ENCODE assay signal across 2 cellular contexts in genomic region chr10:99979066-99979685, GRCh38.
TF ChIP-seq lines count a peak whose summit lies in the region.

No MANE protein-coding gene starts in this region.

TF ChIP-seq in SK-N-SH, 30 proteins besides CTCF, POLR2A, EP300 and RAD21 (continued from another document):
- TF ChIP-seq REST (IDR thresholded peaks at IDR 0.05; ENCODE audit: low read depth, low read length) (no peak), GABPA (IDR thresholded peaks at IDR 0.05; ENCODE audit: low read depth) (no peak), MEF2A (IDR thresholded peaks at IDR 0.05; ENCODE audit: borderline replicate concordance, low read depth) (no peak), NFIC (IDR thresholded peaks at IDR 0.05; ENCODE audit: borderline replicate concordance) (no peak), TEAD4 (IDR thresholded peaks at IDR 0.05; ENCODE audit: borderline replicate concordance, insufficient read depth) (no peak), RCOR1 (IDR thresholded peaks at IDR 0.05; ENCODE audit: low read length) (no peak), MAX (IDR thresholded peaks at IDR 0.05; ENCODE audit: low read depth) (no peak)

TF ChIP-seq in SK-N-SH treated with all-trans-retinoic acid at 6 μM for 48 hours, 23 proteins besides CTCF, POLR2A, EP300 and RAD21 (continued from another document):
- TF ChIP-seq, protein P1, sequence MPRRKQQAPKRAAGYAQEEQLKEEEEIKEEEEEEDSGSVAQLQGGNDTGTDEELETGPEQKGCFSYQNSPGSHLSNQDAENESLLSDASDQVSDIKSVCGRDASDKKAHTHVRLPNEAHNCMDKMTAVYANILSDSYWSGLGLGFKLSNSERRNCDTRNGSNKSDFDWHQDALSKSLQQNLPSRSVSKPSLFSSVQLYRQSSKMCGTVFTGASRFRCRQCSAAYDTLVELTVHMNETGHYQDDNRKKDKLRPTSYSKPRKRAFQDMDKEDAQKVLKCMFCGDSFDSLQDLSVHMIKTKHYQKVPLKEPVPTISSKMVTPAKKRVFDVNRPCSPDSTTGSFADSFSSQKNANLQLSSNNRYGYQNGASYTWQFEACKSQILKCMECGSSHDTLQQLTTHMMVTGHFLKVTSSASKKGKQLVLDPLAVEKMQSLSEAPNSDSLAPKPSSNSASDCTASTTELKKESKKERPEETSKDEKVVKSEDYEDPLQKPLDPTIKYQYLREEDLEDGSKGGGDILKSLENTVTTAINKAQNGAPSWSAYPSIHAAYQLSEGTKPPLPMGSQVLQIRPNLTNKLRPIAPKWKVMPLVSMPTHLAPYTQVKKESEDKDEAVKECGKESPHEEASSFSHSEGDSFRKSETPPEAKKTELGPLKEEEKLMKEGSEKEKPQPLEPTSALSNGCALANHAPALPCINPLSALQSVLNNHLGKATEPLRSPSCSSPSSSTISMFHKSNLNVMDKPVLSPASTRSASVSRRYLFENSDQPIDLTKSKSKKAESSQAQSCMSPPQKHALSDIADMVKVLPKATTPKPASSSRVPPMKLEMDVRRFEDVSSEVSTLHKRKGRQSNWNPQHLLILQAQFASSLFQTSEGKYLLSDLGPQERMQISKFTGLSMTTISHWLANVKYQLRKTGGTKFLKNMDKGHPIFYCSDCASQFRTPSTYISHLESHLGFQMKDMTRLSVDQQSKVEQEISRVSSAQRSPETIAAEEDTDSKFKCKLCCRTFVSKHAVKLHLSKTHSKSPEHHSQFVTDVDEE (CRISPR knock-in tag; IDR thresholded peaks at IDR 0.05), result no peak
- no peak for TF ChIP-seq ZNF8 (CRISPR knock-in tag; IDR thresholded peaks at IDR 0.05)
- TF ChIP-seq, protein P2, sequence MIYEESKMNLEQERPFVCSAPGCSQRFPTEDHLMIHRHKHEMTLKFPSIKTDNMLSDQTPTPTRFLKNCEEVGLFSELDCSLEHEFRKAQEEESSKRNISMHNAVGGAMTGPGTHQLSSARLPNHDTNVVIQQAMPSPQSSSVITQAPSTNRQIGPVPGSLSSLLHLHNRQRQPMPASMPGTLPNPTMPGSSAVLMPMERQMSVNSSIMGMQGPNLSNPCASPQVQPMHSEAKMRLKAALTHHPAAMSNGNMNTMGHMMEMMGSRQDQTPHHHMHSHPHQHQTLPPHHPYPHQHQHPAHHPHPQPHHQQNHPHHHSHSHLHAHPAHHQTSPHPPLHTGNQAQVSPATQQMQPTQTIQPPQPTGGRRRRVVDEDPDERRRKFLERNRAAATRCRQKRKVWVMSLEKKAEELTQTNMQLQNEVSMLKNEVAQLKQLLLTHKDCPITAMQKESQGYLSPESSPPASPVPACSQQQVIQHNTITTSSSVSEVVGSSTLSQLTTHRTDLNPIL (CRISPR knock-in tag; IDR thresholded peaks at IDR 0.05; ENCODE audit: low read depth), result no peak
- no peak for TF ChIP-seq SNAI2 (CRISPR knock-in tag; IDR thresholded peaks at IDR 0.05)
- no peak for TF ChIP-seq BACH2 (CRISPR knock-in tag; IDR thresholded peaks at IDR 0.05; ENCODE audit: borderline replicate concordance)
- TF ChIP-seq, protein P3, sequence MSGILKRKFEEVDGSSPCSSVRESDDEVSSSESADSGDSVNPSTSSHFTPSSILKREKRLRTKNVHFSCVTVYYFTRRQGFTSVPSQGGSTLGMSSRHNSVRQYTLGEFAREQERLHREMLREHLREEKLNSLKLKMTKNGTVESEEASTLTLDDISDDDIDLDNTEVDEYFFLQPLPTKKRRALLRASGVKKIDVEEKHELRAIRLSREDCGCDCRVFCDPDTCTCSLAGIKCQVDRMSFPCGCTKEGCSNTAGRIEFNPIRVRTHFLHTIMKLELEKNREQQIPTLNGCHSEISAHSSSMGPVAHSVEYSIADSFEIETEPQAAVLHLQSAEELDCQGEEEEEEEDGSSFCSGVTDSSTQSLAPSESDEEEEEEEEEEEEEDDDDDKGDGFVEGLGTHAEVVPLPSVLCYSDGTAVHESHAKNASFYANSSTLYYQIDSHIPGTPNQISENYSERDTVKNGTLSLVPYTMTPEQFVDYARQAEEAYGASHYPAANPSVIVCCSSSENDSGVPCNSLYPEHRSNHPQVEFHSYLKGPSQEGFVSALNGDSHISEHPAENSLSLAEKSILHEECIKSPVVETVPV (CRISPR knock-in tag; IDR thresholded peaks at IDR 0.05), result no peak
